In genomic region chr15:66241301-66241700, GRCh38 we compare ENCODE assay signal across 19 cellular contexts. TPM values are rescaled to one million over a fixed set of nuclear protein-coding genes. Genes with fewer than 3 reads are reported as not detected.
DNase-seq lines count a peak whose midpoint lies in the region; ATAC-seq, FAIRE-seq and TF ChIP-seq lines count a peak whose summit lies in the region.
"Had no signal": no experiment of that assay in that cellular context is flagged by ENCODE, and none has a peak within 500 bp of the region (broad histone marks: within the 10 kb centered on the region; RNA-seq: fewer than 3 reads in every experiment).

No MANE protein-coding gene starts in this region.

- H3K9ac ChIP-seq in GM12878 (ENCODE audit: control insufficient read depth, insufficient read depth, low read length), result no peak overlapping the region
- H3K9ac ChIP-seq: BLaER1 treated with 17β-estradiol and CSF1 and Interleukin-3, amounts not matched to agents 10 nM and 100 nM; KMS-11 had no signal

- peak overlapping the region; percentile 26 for H3K27ac ChIP-seq in DOHH2 (ENCODE audit: low read depth, low read length)
- H3K27ac ChIP-seq in GM12878 (ENCODE audit: control insufficient read depth, insufficient read depth), result no peak overlapping the region
- H3K27ac ChIP-seq: BLaER1 treated with 17β-estradiol and CSF1 and Interleukin-3, amounts not matched to agents 10 nM and 100 nM; KMS-11 had no signal

- no peak for TF ChIP-seq EP300 in GM12878 (IDR thresholded peaks at IDR 0.05; ENCODE audit: borderline replicate concordance in 1 of 2, control insufficient read depth in 1 of 2, low read depth in 2 of 2, low read length in 2 of 2)

- H4K20me1 ChIP-seq in DOHH2 (ENCODE audit: control insufficient read depth, insufficient read depth, low read depth, low read length) (peaks cover 6% of the 10 kb centered on the region), GM12878 (ENCODE audit: control insufficient read depth, insufficient read depth) (no peaks in the 10 kb centered on the region)
- H4K20me1 ChIP-seq: BLaER1 treated with 17β-estradiol and CSF1 and Interleukin-3, amounts not matched to agents 10 nM and 100 nM had no signal

- H3K4me3 ChIP-seq in DOHH2 (ENCODE audit: low read length) (peak overlapping the region; percentile 48), H7 (ENCODE audit: insufficient read depth, low read depth, low read length) (no peak overlapping the region), GM12878 (no peak overlapping the region)
- H3K4me3 ChIP-seq: BLaER1 treated with 17β-estradiol and CSF1 and Interleukin-3, amounts not matched to agents 10 nM and 100 nM had no signal

- no TSS peak for BruUV-seq in GM12878 (replicated peaks; lab: Mats Ljungman, UMichigan)

- TF ChIP-seq CTCF in DOHH2 (IDR thresholded peaks at IDR 0.05; ENCODE audit: low read depth, low read length, poor library complexity, severe bottlenecking) (no peak), GM12878 (IDR thresholded peaks at IDR 0.05 in 2 of 3, conservative IDR thresholded peaks at IDR 0.05 in 1 of 3; ENCODE audit: control insufficient read depth in 2 of 3, extremely low read depth in 1 of 3, insufficient read depth in 1 of 3, low read depth in 3 of 3, low read length in 3 of 3) (no peak)

- POLR2A ChIA-PET in GM12878 (lab: Charles Lee), result no interaction called here

- H3K9me2 ChIP-seq in DOHH2 (replicated peaks; ENCODE audit: control insufficient read depth, low read length), result no peaks in the 10 kb centered on the region

- H2AFZ ChIP-seq in GM12878 (ENCODE audit: control insufficient read depth, low read depth, low read length), result no peak overlapping the region

- peaks cover 55% of the 10 kb centered on the region for H3K4me1 ChIP-seq in DOHH2 (ENCODE audit: control insufficient read depth, low read length)
- H3K4me1 ChIP-seq in GM12878 (ENCODE audit: control insufficient read depth, insufficient read depth, low read length), result no peaks in the 10 kb centered on the region
- H3K4me1 ChIP-seq: BLaER1 treated with 17β-estradiol and CSF1 and Interleukin-3, amounts not matched to agents 10 nM and 100 nM had no signal

- RAD21 ChIA-PET in GM12878 (lab: Charles Lee; ENCODE audit: unreplicated experiment), result no interaction called here

- H3K36me3 ChIP-seq in DOHH2 (ENCODE audit: control insufficient read depth, low read length) (peaks cover 81% of the 10 kb centered on the region), H7 (replicated peaks; ENCODE audit: control insufficient read depth, insufficient read depth, low read length) (no peaks in the 10 kb centered on the region), GM12878 (ENCODE audit: control insufficient read depth in 2 of 2, insufficient read depth in 2 of 2, low read length in 1 of 2) (no peaks in the 10 kb centered on the region)
- H3K36me3 ChIP-seq: BLaER1 treated with 17β-estradiol and CSF1 and Interleukin-3, amounts not matched to agents 10 nM and 100 nM had no signal

- H3K27me3 ChIP-seq in DOHH2 (ENCODE audit: control insufficient read depth, low read length) (no peaks in the 10 kb centered on the region), H7 (ENCODE audit: control insufficient read depth, insufficient read depth, low read length) (peaks cover 2% of the 10 kb centered on the region; the same call in 1 of the 2 replicates), GM12878 (replicated peaks in 1 of 2; ENCODE audit: control insufficient read depth in 2 of 2, insufficient read depth in 2 of 2, low read length in 1 of 2) (peaks cover 2 to 3% of the 10 kb centered on the region in 2 experiments; a peak in 3 of 4 replicates)
- H3K27me3 ChIP-seq: BLaER1 treated with 17β-estradiol and CSF1 and Interleukin-3, amounts not matched to agents 10 nM and 100 nM had no signal

- H3F3A ChIP-seq in DOHH2 (ENCODE audit: control insufficient read depth, insufficient read depth), result no peaks in the 10 kb centered on the region

- SMC1A ChIA-PET in GM12878 (lab: Charles Lee; ENCODE audit: uncharacterized antibody, unreplicated experiment), result no interaction called here

- 6% methylated on average over 4 of the region's 4 CpGs for WGBS in GM12878 (ENCODE audit: insufficient coverage, insufficient replicate concordance, low lambda C conversion rate, missing lambda C conversion rate)

- peaks cover 99% of the 10 kb centered on the region for H3K79me2 ChIP-seq in DOHH2 (ENCODE audit: control insufficient read depth, low read length)
- H3K79me2 ChIP-seq in GM12878 (ENCODE audit: control insufficient read depth, insufficient read depth, low read length), result no peaks in the 10 kb centered on the region

- ATAC-seq in GM12878 (0 out of 3 replicates have a peak, but pooled peaks have one; percentile 18), GM18505 (IDR thresholded peaks at IDR 0.05; ENCODE audit: unreplicated experiment) (no peak), HG03039 (IDR thresholded peaks at IDR 0.05; ENCODE audit: unreplicated experiment) (no peak)
- ATAC-seq: HepG2 had no signal

- peak overlapping the region; percentile 55 for H3K4me2 ChIP-seq in DOHH2 (ENCODE audit: low read length)
- H3K4me2 ChIP-seq in GM12878 (ENCODE audit: control insufficient read depth, insufficient read depth), result no peak overlapping the region
- H3K4me2 ChIP-seq: BLaER1 treated with 17β-estradiol and CSF1 and Interleukin-3, amounts not matched to agents 10 nM and 100 nM; KMS-11 had no signal

- TF ChIP-seq RAD21 in GM12878 (IDR thresholded peaks at IDR 0.05; ENCODE audit: insufficient read depth, low read depth, low read length), result no peak

- H3K9me3 ChIP-seq in DOHH2 (ENCODE audit: control insufficient read depth, insufficient read depth, low read length), result no peaks in the 10 kb centered on the region
- no peaks in the 10 kb centered on the region for H3K9me3 ChIP-seq in GM12878 (replicated peaks; ENCODE audit: control insufficient read depth, insufficient read depth, low read length)
- H3K9me3 ChIP-seq: BLaER1 treated with 17β-estradiol and CSF1 and Interleukin-3, amounts not matched to agents 10 nM and 100 nM had no signal

- intact Hi-C loops in GM12878 (cut with micrococcal nuclease; ENCODE audit: unreplicated experiment), result no loop called here

- TF ChIP-seq POLR2A in GM12878 (IDR thresholded peaks at IDR 0.05; ENCODE audit: low read depth, low read length) (no peak), GM18505 (IDR thresholded peaks at IDR 0.05; ENCODE audit: borderline replicate concordance, extremely low read depth, insufficient read depth, insufficient read length) (no peak)

- DNase-seq in H7, result peak; percentile 74
- DNase-seq in NCI-H526 (lab: John Stamatoyannopoulos, UW), result peak; percentile 97 to 99
- DNase-seq in GM12878 (ENCODE audit: low read depth, low spot score), result no peak
- no peak for DNase-seq in NCI-H1105 treated with DMSO at 0.1 percent for 48 hours (lab: John Stamatoyannopoulos, UW)
- DNase-seq in GDM1 (lab: John Stamatoyannopoulos, UW), result no peak
- DNase-seq: ACHN; Calu3; CD4-positive, CD25-positive, alpha-beta regulatory T cell; DMS153; DMS79 treated with DMSO at 0.1 percent for 48 hours; GF-D8; GOT3; HCEC 1CT had no signal

- CTCF ChIA-PET in GM12878 (lab: Yijun Ruan, JAX), result no interaction called here

- FAIRE-seq in GM12878 (lab: Jason Lieb, UNC), result no peak
- FAIRE-seq: HepG2 had no signal

- in situ Hi-C loops in GM12878 (cut with MboI), result no loop called here

TF ChIP-seq in GM12878, 131 proteins besides CTCF, POLR2A, EP300 and RAD21 (continues in another document):
- TF ChIP-seq TBL1XR1 (IDR thresholded peaks at IDR 0.05; ENCODE audit: low read depth, low read length), result no peak
- no peak for TF ChIP-seq RELA (IDR thresholded peaks at IDR 0.05; ENCODE audit: borderline replicate concordance, partially characterized antibody)
- peak; percentile 54; the same call in 1 of the 3 replicates for TF ChIP-seq POU2F2 (IDR thresholded peaks at IDR 0.05; ENCODE audit: borderline replicate concordance, low read depth, low read length)
- no peak for TF ChIP-seq CBX3 (IDR thresholded peaks at IDR 0.05; ENCODE audit: borderline replicate concordance, low read depth)
- no peak for TF ChIP-seq SREBF1 (IDR thresholded peaks at IDR 0.05; ENCODE audit: low read length)

RNA-seq across cellular contexts. Expression of gene MEGF11, which starts 12.2 kb away (rescaled TPM):
- 0.67 and 0.76 TPM in 2 replicates for total RNA-seq in H7 (2014; rRNA removed; shearing (Covaris generic))
- total RNA-seq in GM12878 (2013; cell fraction: nucleolus; rRNA removed), result 0.29 and 2.2 TPM in 2 replicates
- total RNA-seq in GM12878 (2014; rRNA removed) (0.76 and 1.3 TPM in 2 replicates), GM12878 (2014; rRNA removed; fragmentation: Illumina TruSeq; extraction: Trizol) (0.18 and 0.49 TPM in 2 replicates), GM12878 (2021) (0.33 and 0.64 TPM in 2 replicates)
- 0.09 TPM for polyA plus RNA-seq in GM12878 (2011; ENCODE audit: low read depth)
- polyA plus RNA-seq in GM12878 (2011; rRNA removed) (1.3 and 1.7 TPM in 2 replicates), GM12878 (2014; fragmentation: Illumina TruSeq; extraction: Trizol) (0.27 and 0.37 TPM in 2 replicates), GM12878 (2014; fragmentation: Nextera tagmentation; extraction: Ambion mirVana) (under 1 TPM; 0.03 to 0.84 TPM), GM12878 (2014; rRNA removed) (0.22 and 0.46 TPM in 2 replicates), GM12878 (2016; fragmentation: Nextera tagmentation; extraction: Ambion mirVana) (under 1 TPM; 0.49 to 0.78 TPM)
- polyA plus RNA-seq in GM12878 (2011; cell fraction: cytosol; rRNA removed), result 0.88 and 1.9 TPM in 2 replicates
- polyA plus RNA-seq in GM12878 (2011; cell fraction: nucleus; rRNA removed), result 2.9 and 4.6 TPM in 2 replicates
- 1.0 and 1.1 TPM in 2 replicates for polyA plus RNA-seq in GM12878 (2012)
- 1.2 and 4.3 TPM in 2 replicates for polyA minus RNA-seq in GM12878 (2011; rRNA and poly(A)+ RNA removed)
- polyA minus RNA-seq in GM12878 (2011; cell fraction: cytosol; rRNA and poly(A)+ RNA removed), result not detected in 2 replicates
- polyA minus RNA-seq in GM12878 (2011; cell fraction: nucleus; rRNA and poly(A)+ RNA removed), result 2.3 and 3.7 TPM in 2 replicates
- total RNA-seq: CD4-positive, CD25-positive, alpha-beta regulatory T cell; HepG2 had no signal
- polyA plus RNA-seq: HepG2 had no signal

RNA-seq across cellular contexts. Expression of gene DIS3L, which starts 52.1 kb away (rescaled TPM):
- 26.9 and 28.4 TPM in 2 replicates for total RNA-seq in H7 (2014; rRNA removed; shearing (Covaris generic))
- total RNA-seq in GM12878 (2013; cell fraction: nucleolus; rRNA removed), result 49.8 and 50.4 TPM in 2 replicates
- total RNA-seq in GM12878 (2014; rRNA removed) (23.2 and 27.2 TPM in 2 replicates), GM12878 (2014; rRNA removed; fragmentation: Illumina TruSeq; extraction: Trizol) (31.0 and 31.9 TPM in 2 replicates), GM12878 (2021) (22.8 and 24.0 TPM in 2 replicates)
- 11.4 TPM for polyA plus RNA-seq in GM12878 (2011; ENCODE audit: low read depth)
- polyA plus RNA-seq in GM12878 (2011; rRNA removed) (27.8 and 41.2 TPM in 2 replicates), GM12878 (2014; fragmentation: Illumina TruSeq; extraction: Trizol) (28.0 and 31.3 TPM in 2 replicates), GM12878 (2014; fragmentation: Nextera tagmentation; extraction: Ambion mirVana) (10 to 100 TPM in 1 of 2 experiments, 1 to 10 TPM in 1; 7.6 to 12.8 TPM), GM12878 (2014; rRNA removed) (22.2 and 24.0 TPM in 2 replicates), GM12878 (2016; fragmentation: Nextera tagmentation; extraction: Ambion mirVana) (10 to 100 TPM; 31.6 to 33.7 TPM)
- 11.7 and 12.6 TPM in 2 replicates for polyA plus RNA-seq in GM12878 (2011; cell fraction: cytosol; rRNA removed)
- 8.4 and 17.9 TPM in 2 replicates for polyA plus RNA-seq in GM12878 (2011; cell fraction: nucleus; rRNA removed)
- 8.5 and 10.8 TPM in 2 replicates for polyA plus RNA-seq in GM12878 (2012)
- 29.3 and 62.8 TPM in 2 replicates for polyA minus RNA-seq in GM12878 (2011; rRNA and poly(A)+ RNA removed)
- 9.5 and 15.9 TPM in 2 replicates for polyA minus RNA-seq in GM12878 (2011; cell fraction: cytosol; rRNA and poly(A)+ RNA removed)
- 13.7 and 24.4 TPM in 2 replicates for polyA minus RNA-seq in GM12878 (2011; cell fraction: nucleus; rRNA and poly(A)+ RNA removed)

Comparison
In these comparisons a context has a peak if more than half of its experiments do, and no peak if none do; other contexts are left out.
1. DNase-seq: peak in H7 (single experiment) and NCI-H526 (2 of 2); none in GM12878 (single experiment), NCI-H1105 treated with DMSO at 0.1 percent for 48 hours (single experiment) and GDM1 (single experiment).